8 cellular contexts compared by ENCODE assay signal in the genomic region with DNA sequence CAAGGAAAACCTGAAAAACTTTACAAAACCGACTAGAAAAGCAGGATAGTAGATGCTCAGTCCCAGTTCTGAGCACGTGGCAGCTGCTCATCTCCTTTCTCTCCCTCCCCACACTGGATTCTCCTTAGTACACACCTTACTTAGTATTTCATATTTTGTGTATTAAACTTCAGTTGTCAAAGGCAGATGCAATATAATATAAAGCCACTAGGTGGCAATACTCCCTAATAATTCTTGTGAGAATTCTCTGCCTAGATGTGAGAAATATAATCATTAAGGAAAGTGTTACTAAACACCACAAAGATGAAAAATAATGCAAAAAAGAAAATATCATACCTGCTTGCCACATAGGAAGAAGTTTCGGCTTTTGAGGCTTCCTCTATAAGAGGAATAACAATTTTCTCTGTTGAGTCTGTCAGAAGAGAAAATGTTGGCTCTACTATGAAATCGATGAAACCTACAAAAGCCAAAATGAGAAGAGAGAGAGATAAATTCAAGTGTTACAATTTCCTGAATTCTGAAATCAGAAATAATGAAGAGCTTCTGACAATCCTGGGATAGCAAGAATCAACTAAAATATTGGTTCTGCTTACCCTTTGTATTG.
A peak's percentile ranks its signal among the peaks of the same experiment; 100 is the strongest.
DNase-seq lines count a peak whose midpoint lies in the region; ATAC-seq lines count a peak whose summit lies in the region.

No MANE protein-coding gene starts in this region.

- peak; percentile 42 for DNase-seq in AG08395 (ENCODE audit: low spot score)
- peak; percentile 53 for DNase-seq in HS-5 (ENCODE audit: low read depth)
- peak; percentile 23 for DNase-seq in NT2/D1 (ENCODE audit: low read depth, low spot score)
- peak; percentile 65 for DNase-seq in dermis blood vessel endothelial cell
- peak; percentile 81 for DNase-seq in midbrain (lab: John Stamatoyannopoulos, UW)
- no peak for DNase-seq in stimulated activated CD4-positive, alpha-beta T cell treated with anti-CD3 and anti-CD28 coated beads, Interleukin-4, amount 100 ng/mL, for 24 hours
- no peak for DNase-seq in activated CD8-positive, alpha-beta memory T cell treated with anti-CD3 and anti-CD28 coated beads, Interleukin-2, amount 50 U/mL, for 48 hours

- peak; percentile 70 for ATAC-seq in GM18519 (IDR thresholded peaks at IDR 0.05; ENCODE audit: low FRiP score, unreplicated experiment)

- no peaks in the 10 kb centered on the region for H3K4me1 ChIP-seq in NT2/D1 (ENCODE audit: insufficient read depth, insufficient read length)

- no peaks in the 10 kb centered on the region for H3K36me3 ChIP-seq in NT2/D1 (ENCODE audit: insufficient read depth, insufficient read length, low read length)

- no peak overlapping the region for H3K4me3 ChIP-seq in NT2/D1 (ENCODE audit: insufficient read length, low read depth)

- H3K27me3 ChIP-seq in NT2/D1 (ENCODE audit: insufficient read depth, insufficient read length) = no peaks in the 10 kb centered on the region

- no peak overlapping the region for H3K9ac ChIP-seq in NT2/D1 (ENCODE audit: insufficient read length, low read depth)

- H3K9me3 ChIP-seq in NT2/D1 (ENCODE audit: insufficient read depth, low read length) = no peaks in the 10 kb centered on the region; the same call in 1 of the 2 replicates

Comparison
In these comparisons a context has a peak if more than half of its experiments do, and no peak if none do; other contexts are left out.
1. DNase-seq: peak in AG08395 (single experiment), HS-5 (single experiment), NT2/D1 (single experiment), dermis blood vessel endothelial cell (single experiment) and midbrain (single experiment); none in stimulated activated CD4-positive, alpha-beta T cell treated with anti-CD3 and anti-CD28 coated beads, Interleukin-4, amount 100 ng/mL, for 24 hours (single experiment) and activated CD8-positive, alpha-beta memory T cell treated with anti-CD3 and anti-CD28 coated beads, Interleukin-2, amount 50 U/mL, for 48 hours (single experiment).